Comparison of ENCODE assay signal across 11 cellular contexts in the genomic region with DNA sequence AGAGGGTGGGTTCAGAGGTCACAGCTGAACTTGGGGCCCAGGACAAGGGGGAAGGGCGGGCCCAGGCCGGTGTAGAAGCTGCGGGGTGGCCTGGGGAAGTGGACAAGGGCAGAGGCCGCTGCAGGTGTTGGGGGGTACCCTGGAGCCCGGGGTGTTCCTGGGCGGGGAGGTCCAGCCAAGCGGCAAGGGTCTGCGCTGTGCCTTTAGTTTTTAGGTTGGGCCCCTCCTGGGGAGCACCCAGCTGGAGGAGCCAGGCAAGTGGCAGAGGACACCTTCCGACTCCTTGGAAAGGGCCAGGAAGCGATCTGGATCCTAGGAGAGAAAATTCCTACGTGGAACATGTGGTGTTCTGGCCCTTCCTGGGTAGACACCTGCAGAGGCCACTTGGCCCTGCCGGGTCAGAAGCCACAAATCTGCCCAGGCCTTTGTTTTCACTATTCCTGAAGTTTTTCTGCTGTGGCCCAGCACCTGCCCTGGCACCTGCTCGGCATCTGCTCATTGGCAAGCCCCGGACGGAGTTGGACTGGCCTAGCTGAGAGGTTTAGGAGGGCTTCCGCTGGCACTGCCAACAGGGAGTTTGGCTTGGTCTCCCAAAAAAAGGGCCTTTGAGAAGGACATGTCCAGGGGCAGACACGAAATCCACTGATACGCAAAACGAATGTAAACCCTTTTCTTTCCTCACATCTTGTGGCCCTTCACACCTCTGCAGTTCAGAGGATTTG.
DNase-seq lines count a peak whose midpoint lies in the region; ATAC-seq, FAIRE-seq and TF ChIP-seq lines count a peak whose summit lies in the region.
"Had no signal": no experiment of that assay in that cellular context is flagged by ENCODE, and none has a peak within 500 bp of the region (broad histone marks: within the 10 kb centered on the region; RNA-seq: fewer than 3 reads in every experiment).

No MANE protein-coding gene starts in this region.

- intact Hi-C loops in Caco-2 (cut with micrococcal nuclease; ENCODE audit: unreplicated experiment) (no loop called here), MCF 10A (cut with micrococcal nuclease) (loop anchor here (2.0 kb wide), 2 partner anchors 63 to 95 kb away; partner anchors contain the start of gene HOXC5), HepG2 (cut with micrococcal nuclease; ENCODE audit: unreplicated experiment) (no loop called here)

- H3K4me3 Mint-ChIP-seq in Caco-2 (ENCODE audit: unreplicated experiment), result no peak overlapping the region
- peak overlapping the region; percentile 86 for H3K4me3 Mint-ChIP-seq in MCF 10A (ENCODE audit: unreplicated experiment)
- H3K4me3 Mint-ChIP-seq in T-helper 2 cell treated with Interferon-gamma antibody and Interleukin-4, amounts not matched to agents 5 μg/mL and 100 μg/mL, for 36 hours, result no peak overlapping the region
- H3K4me3 Mint-ChIP-seq: activated naive CD4-positive, alpha-beta T cell treated with anti-CD3 and anti-CD28 coated beads, Interleukin-2, amount 50 U/mL, for 24 hours had no signal

- no peak for TF ChIP-seq RAD21 in HepG2 (CRISPR knock-in tag; IDR thresholded peaks at IDR 0.05)

- no peak overlapping the region for H3K4me3 ChIP-seq in Caco-2 (ENCODE audit: low read depth, low read length)
- H3K4me3 ChIP-seq in kidney epithelial cell (ENCODE audit: low read depth, low read length), result peak overlapping the region; percentile 52
- peak overlapping the region; percentile 41 to 62 (median 47) for H3K4me3 ChIP-seq in skin epidermis
- no peak overlapping the region for H3K4me3 ChIP-seq in HepG2 (replicated peaks in 1 of 3; ENCODE audit: insufficient read depth in 1 of 3, low read depth in 2 of 3, low read length in 3 of 3)

- WGBS in HepG2 (ENCODE audit: low lambda C conversion rate), result 64% methylated on average over 14 of the region's 19 CpGs

- H3K36me3 Mint-ChIP-seq in Caco-2 (ENCODE audit: insufficient read depth, unreplicated experiment) (no peaks in the 10 kb centered on the region), MCF 10A (ENCODE audit: insufficient read depth, unreplicated experiment) (peaks cover 20% of the 10 kb centered on the region)
- no peaks in the 10 kb centered on the region for H3K36me3 Mint-ChIP-seq in T-helper 2 cell treated with Interferon-gamma antibody and Interleukin-4, amounts not matched to agents 5 μg/mL and 100 μg/mL, for 36 hours (ENCODE audit: low read depth)
- H3K36me3 Mint-ChIP-seq: CD8-positive, alpha-beta T cell had no signal

- TF ChIP-seq EP300 in HepG2 (IDR thresholded peaks at IDR 0.05; ENCODE audit: low read depth in 2 of 2, low read length in 2 of 2) (no peak), HepG2 (CRISPR knock-in tag; IDR thresholded peaks at IDR 0.05; ENCODE audit: borderline replicate concordance) (no peak)

- H2AFZ ChIP-seq in HepG2 (ENCODE audit: low read length), result no peak overlapping the region

- no peak for ATAC-seq in HepG2
- ATAC-seq: CD8-positive, alpha-beta T cell had no signal

- in situ Hi-C loops in HepG2 (cut with HindIII; ENCODE audit: extremely low pct_ligation_motif_present, low pct_unique_long_range_greater_than_20kb), result no loop called here

- no peak overlapping the region for H3K9ac ChIP-seq in HepG2 (ENCODE audit: insufficient read depth, low read depth, low read length)

- H3K4me2 ChIP-seq in HepG2 (ENCODE audit: low read depth, low read length), result no peak overlapping the region

- H3K9me3 Mint-ChIP-seq in Caco-2 (ENCODE audit: unreplicated experiment), result no peaks in the 10 kb centered on the region
- H3K9me3 Mint-ChIP-seq in MCF 10A (ENCODE audit: unreplicated experiment), result no peaks in the 10 kb centered on the region
- H3K9me3 Mint-ChIP-seq in T-helper 2 cell treated with Interferon-gamma antibody and Interleukin-4, amounts not matched to agents 5 μg/mL and 100 μg/mL, for 36 hours, result no peaks in the 10 kb centered on the region
- H3K9me3 Mint-ChIP-seq: activated naive CD4-positive, alpha-beta T cell treated with anti-CD3 and anti-CD28 coated beads, Interleukin-2, amount 50 U/mL, for 24 hours; CD8-positive, alpha-beta T cell had no signal

- no peak for TF ChIP-seq POLR2A in HepG2 (IDR thresholded peaks at IDR 0.05; ENCODE audit: insufficient read depth in 1 of 2, low read depth in 2 of 2, low read length in 2 of 2)

- H3K36me3 ChIP-seq in Caco-2 (ENCODE audit: control insufficient read depth, insufficient read depth, low read length), result no peaks in the 10 kb centered on the region; the same call in 1 of the 2 replicates
- H3K36me3 ChIP-seq in kidney epithelial cell (ENCODE audit: control insufficient read depth, insufficient read depth, low read length), result no peaks in the 10 kb centered on the region
- H3K36me3 ChIP-seq in HepG2 (replicated peaks in 1 of 2; ENCODE audit: control insufficient read depth in 1 of 2, insufficient read depth in 2 of 2, low read length in 2 of 2), result no peaks in the 10 kb centered on the region
- H3K36me3 ChIP-seq: right lobe of liver had no signal

- H3K27me3 ChIP-seq in Caco-2 (replicated peaks; ENCODE audit: control insufficient read depth, insufficient read depth, low read length) (no peaks in the 10 kb centered on the region), kidney epithelial cell (ENCODE audit: control insufficient read depth, insufficient read depth, low read length) (peaks cover 11% of the 10 kb centered on the region), HepG2 (ENCODE audit: control insufficient read depth in 1 of 2, insufficient read depth in 2 of 2, low read length in 2 of 2) (peaks cover 5 to 17% of the 10 kb centered on the region in 2 experiments; a peak in 3 of 5 replicates)
- H3K27me3 ChIP-seq: right lobe of liver had no signal

- H3K79me2 ChIP-seq in HepG2 (ENCODE audit: insufficient read depth, low read length), result no peaks in the 10 kb centered on the region

- TF ChIP-seq CTCF in Caco-2 (IDR thresholded peaks at IDR 0.05; ENCODE audit: insufficient read depth in 1 of 2, low read depth in 1 of 2, low read length in 1 of 2, severe bottlenecking in 1 of 2, unreplicated experiment in 1 of 2), result no peak
- TF ChIP-seq CTCF in MCF 10A (IDR thresholded peaks at IDR 0.05; ENCODE audit: unreplicated experiment), result no peak
- no peak for TF ChIP-seq CTCF in kidney epithelial cell (IDR thresholded peaks at IDR 0.05; ENCODE audit: insufficient read depth, low read length, poor library complexity, severe bottlenecking)
- no peak for TF ChIP-seq CTCF in HepG2 (CRISPR knock-in tag; IDR thresholded peaks at IDR 0.05)

- H3K4me1 Mint-ChIP-seq in Caco-2 (ENCODE audit: low read depth, unreplicated experiment) (peaks cover 14% of the 10 kb centered on the region), MCF 10A (ENCODE audit: insufficient read depth, unreplicated experiment) (peaks cover 13% of the 10 kb centered on the region)
- H3K4me1 Mint-ChIP-seq in T-helper 2 cell treated with Interferon-gamma antibody and Interleukin-4, amounts not matched to agents 5 μg/mL and 100 μg/mL, for 36 hours (ENCODE audit: low read depth), result peaks cover 7% of the 10 kb centered on the region

- no peaks in the 10 kb centered on the region for H4K20me1 ChIP-seq in HepG2 (ENCODE audit: insufficient read depth, low read length)

- no peak for DNase-seq in Caco-2
- DNase-seq in MCF 10A (ENCODE audit: unreplicated experiment), result no peak
- no peak for DNase-seq in kidney epithelial cell (ENCODE audit: low read depth)
- no peak for DNase-seq in T-helper 2 cell treated with Interferon-gamma antibody and Interleukin-4, amounts not matched to agents 5 μg/mL and 100 μg/mL, for 36 hours (ENCODE audit: low spot score)
- DNase-seq in SHP77 (lab: John Stamatoyannopoulos, UW), result no peak
- no peak for DNase-seq in HTR-8/SVneo (ENCODE audit: insufficient read length, low spot score)
- no peak for DNase-seq in HepG2 (ENCODE audit: low spot score)
- DNase-seq: CD8-positive, alpha-beta T cell had no signal

- H3K9me3 ChIP-seq in Caco-2 (no peaks in the 10 kb centered on the region), HepG2 (ENCODE audit: low read length) (no peaks in the 10 kb centered on the region)
- H3K9me3 ChIP-seq: right lobe of liver had no signal

- H3K4me1 ChIP-seq in Caco-2 (peaks cover 46% of the 10 kb centered on the region), HepG2 (ENCODE audit: insufficient read depth, low read length) (peaks cover 35% of the 10 kb centered on the region)

- H3K27ac ChIP-seq in skin epidermis (peak overlapping the region in 14 of 21 experiments; percentile 4 to 86 (median 70)), HepG2 (ENCODE audit: extremely low read length, insufficient read depth, low read length) (no peak overlapping the region)
- H3K27ac ChIP-seq: right lobe of liver had no signal

- POLR2A ChIA-PET in Caco-2 (lab: Charles Lee) (no interaction called here), MCF 10A (lab: Yijun Ruan, JAX) (interaction anchor here (0.7 kb wide), 1 partner anchor 64 kb away, joined by 3 read pairs; no protein-coding TSS in a partner anchor), HepG2 (lab: Yijun Ruan, JAX) (no interaction called here)

- peak overlapping the region; percentile 32 for H3K27ac Mint-ChIP-seq in Caco-2 (ENCODE audit: unreplicated experiment)
- no peak overlapping the region for H3K27ac Mint-ChIP-seq in MCF 10A (ENCODE audit: low read depth, unreplicated experiment)
- H3K27ac Mint-ChIP-seq in T-helper 2 cell treated with Interferon-gamma antibody and Interleukin-4, amounts not matched to agents 5 μg/mL and 100 μg/mL, for 36 hours, result no peak overlapping the region
- H3K27ac Mint-ChIP-seq: activated naive CD4-positive, alpha-beta T cell treated with anti-CD3 and anti-CD28 coated beads, Interleukin-2, amount 50 U/mL, for 24 hours; CD8-positive, alpha-beta T cell had no signal

- H3K27me3 Mint-ChIP-seq in Caco-2 (ENCODE audit: insufficient read depth, unreplicated experiment) (no peaks in the 10 kb centered on the region), MCF 10A (ENCODE audit: insufficient read depth, unreplicated experiment) (no peaks in the 10 kb centered on the region)
- peaks cover 83% of the 10 kb centered on the region for H3K27me3 Mint-ChIP-seq in T-helper 2 cell treated with Interferon-gamma antibody and Interleukin-4, amounts not matched to agents 5 μg/mL and 100 μg/mL, for 36 hours (ENCODE audit: low read depth)

- CTCF ChIA-PET in Caco-2 (lab: Charles Lee) (interaction anchor here (0.6 to 1.5 kb wide), 2 partner anchors 74 to 438 kb away, joined by 3 to 4 read pairs; no protein-coding TSS in a partner anchor), MCF 10A (lab: Yijun Ruan, JAX) (interaction anchor here (1.7 kb wide), 1 partner anchor 12 kb away, joined by 7 read pairs; no protein-coding TSS in a partner anchor), HepG2 (lab: Yijun Ruan, JAX; ENCODE audit: low intra/inter-chr PET ratio, low total read pairs) (no interaction called here)

- BruUV-seq in Caco-2 (replicated peaks; lab: Mats Ljungman, UMichigan), result no TSS peak
- BruUV-seq in MCF 10A (replicated peaks; lab: Mats Ljungman, UMichigan), result no TSS peak
- no TSS peak for BruUV-seq in HepG2 (replicated peaks; lab: Mats Ljungman, UMichigan)

- FAIRE-seq in HTR-8/SVneo (lab: Jason Lieb, UNC) (no peak), HepG2 (lab: Jason Lieb, UNC) (no peak)

TF ChIP-seq in HepG2, 621 proteins besides CTCF, POLR2A, EP300 and RAD21 (continues in another document):
- TF ChIP-seq AHR (CRISPR knock-in tag; IDR thresholded peaks at IDR 0.05) (no peak), CREB1 (IDR thresholded peaks at IDR 0.05) (no peak), CREB1 (CRISPR knock-in tag; IDR thresholded peaks at IDR 0.05) (no peak), DPF2 (CRISPR knock-in tag; IDR thresholded peaks at IDR 0.05; ENCODE audit: borderline replicate concordance, low read depth) (no peak), ZBTB21 (CRISPR knock-in tag; IDR thresholded peaks at IDR 0.05) (no peak)

Comparison
In these comparisons a context has a peak if more than half of its experiments do, and no peak if none do; other contexts are left out.
1. H3K4me3 ChIP-seq: peak in kidney epithelial cell (single experiment) and skin epidermis (7 of 7); none in Caco-2 (single experiment) and HepG2 (0 of 3).